8 cellular contexts compared by ENCODE assay signal in the genomic region with DNA sequence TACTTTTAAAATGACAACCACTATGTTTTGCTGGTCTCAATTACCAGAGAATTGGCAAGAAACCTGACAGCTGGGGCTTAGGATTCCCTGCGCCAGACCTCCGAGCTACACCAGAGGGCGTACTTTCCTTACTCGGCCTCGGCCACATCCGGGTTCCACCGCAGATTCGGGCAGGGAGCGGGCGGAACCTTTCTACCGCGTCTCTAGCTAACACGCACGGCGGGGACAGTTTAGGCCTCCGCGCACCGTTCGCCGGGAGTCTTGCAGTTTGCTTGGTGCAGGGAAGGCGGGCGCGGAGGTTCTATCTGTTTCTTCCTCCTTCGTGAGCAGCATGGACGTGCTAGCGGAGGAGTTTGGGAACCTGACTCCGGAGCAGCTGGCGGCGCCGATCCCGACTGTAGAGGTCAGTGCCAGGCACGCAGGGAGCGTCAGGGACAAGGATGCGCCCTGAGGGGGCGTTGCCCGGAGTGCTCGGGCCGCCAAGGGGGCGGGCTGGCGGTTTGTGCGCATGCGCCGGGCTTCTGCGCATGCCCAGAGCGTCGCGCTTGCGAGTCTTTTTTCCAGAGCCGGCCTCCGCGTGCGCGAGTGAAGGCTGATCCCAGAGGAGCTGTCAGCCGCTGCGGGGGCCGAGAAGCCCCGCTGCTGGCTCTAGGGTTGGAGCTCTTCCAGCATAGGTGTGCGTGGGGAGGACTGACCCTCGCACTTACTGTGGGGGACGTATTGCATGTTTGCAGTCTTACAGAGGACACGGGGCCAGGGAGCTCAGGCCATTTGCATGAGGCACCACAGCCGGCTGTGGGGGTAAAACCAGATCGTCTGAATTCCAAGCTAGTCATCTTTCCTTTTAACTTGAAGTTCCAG. TPM values are rescaled to one million over a fixed set of nuclear protein-coding genes. Genes with fewer than 3 reads are reported as not detected.
DNase-seq lines count a peak whose midpoint lies in the region; ATAC-seq and TF ChIP-seq lines count a peak whose summit lies in the region.

A gene (plus strand): TSS at position 200 of the 861 bp plus-strand sequence. CDS start 132 bp downstream, at position 332.

- intact Hi-C loops in head of caudate nucleus (cut with DNase I) (loop anchor here (2.0 to 5.0 kb wide), 3 partner anchors 53 to 130 kb away; a partner anchor contains a TSS), ovary (cut with DNase I) (loop anchor here in 1 of 4 donors (5.0 to 10.0 kb wide), 2 partner anchors 110 to 133 kb away; a partner anchor contains a TSS), tibial artery (cut with DNase I; ENCODE audit: low total_unique reads) (loop anchor here (10.0 kb wide), 1 partner anchor 53 kb away; a partner anchor contains a TSS)

- H3K4me3 Mint-ChIP-seq in activated naive CD8-positive, alpha-beta T cell treated with anti-CD3 and anti-CD28 coated beads, Interleukin-2, amount 10 ng/mL, durations not matched to agents 7 days and 5 days = peak within 1 kb of the TSS; percentile 80

- peak; percentile 87 for ATAC-seq in HG02623 (IDR thresholded peaks at IDR 0.05; ENCODE audit: unreplicated experiment)
- peak; percentile 91 for ATAC-seq in activated naive CD8-positive, alpha-beta T cell treated with anti-CD3 and anti-CD28 coated beads, Interleukin-2, amount 10 ng/mL, durations not matched to agents 7 days and 5 days (ENCODE audit: low read depth)

- H3K4me3 ChIP-seq in GM12864 (ENCODE audit: low read depth, low read length) (peak within 1 kb of the TSS; percentile 99), ovary (peak within 1 kb of the TSS; percentile 69), tibial artery (peak within 1 kb of the TSS; percentile 69 to 87)

- H3K36me3 ChIP-seq in ovary (no peaks in the 10 kb centered on the region), tibial artery (no peaks in the 10 kb centered on the region)

- no peaks in the 10 kb centered on the region for H3K36me3 Mint-ChIP-seq in activated naive CD8-positive, alpha-beta T cell treated with anti-CD3 and anti-CD28 coated beads, Interleukin-2, amount 10 ng/mL, durations not matched to agents 7 days and 5 days

- POLR2A ChIA-PET in activated naive CD8-positive, alpha-beta T cell treated with anti-CD3 and anti-CD28 coated beads, Interleukin-2, amount 10 ng/mL, durations not matched to agents 7 days and 5 days (lab: Charles Lee) = interaction anchor here (0.6 to 2.5 kb wide), 13 partner anchors 10 to 600 kb away, joined by 3 to 23 read pairs (median 4); a partner anchor contains a TSS

- WGBS in ovary, 3 donors = 0 to 1% (median 0%) methylated on average over 41 to 63 of the region's 63 CpGs

- peak; percentile 37 for TF ChIP-seq POLR2A in ovary (IDR thresholded peaks at IDR 0.05)

- H3K9me3 ChIP-seq in ovary (no peaks in the 10 kb centered on the region), tibial artery (no peaks in the 10 kb centered on the region)

- H3K27me3 Mint-ChIP-seq in activated naive CD8-positive, alpha-beta T cell treated with anti-CD3 and anti-CD28 coated beads, Interleukin-2, amount 10 ng/mL, durations not matched to agents 7 days and 5 days = no peaks in the 10 kb centered on the region

- no peak for TF ChIP-seq EP300 in ovary (IDR thresholded peaks at IDR 0.05)

- TF ChIP-seq CTCF in GM12864 (IDR thresholded peaks at IDR 0.05; ENCODE audit: low read depth, low read length, missing control alignments) = peak; percentile 85
- peak; percentile 84 to 86 (median 85) for TF ChIP-seq CTCF in ovary (IDR thresholded peaks at IDR 0.05)
- TF ChIP-seq CTCF in tibial artery (IDR thresholded peaks at IDR 0.05) = peak; percentile 85 to 87

- H3K27ac ChIP-seq in ovary (peak within 1 kb of the TSS; percentile 34 to 90), tibial artery (peak within 1 kb of the TSS; percentile 87 to 88)

- H3K4me1 Mint-ChIP-seq in activated naive CD8-positive, alpha-beta T cell treated with anti-CD3 and anti-CD28 coated beads, Interleukin-2, amount 10 ng/mL, durations not matched to agents 7 days and 5 days = peaks cover 12% of the 10 kb centered on the region

- no peaks in the 10 kb centered on the region for H3K9me3 Mint-ChIP-seq in activated naive CD8-positive, alpha-beta T cell treated with anti-CD3 and anti-CD28 coated beads, Interleukin-2, amount 10 ng/mL, durations not matched to agents 7 days and 5 days

- H3K27me3 ChIP-seq in ovary = no peaks in the 10 kb centered on the region
- no peaks in the 10 kb centered on the region for H3K27me3 ChIP-seq in tibial artery

- peak within 1 kb of the TSS; percentile 80 for H3K27ac Mint-ChIP-seq in activated naive CD8-positive, alpha-beta T cell treated with anti-CD3 and anti-CD28 coated beads, Interleukin-2, amount 10 ng/mL, durations not matched to agents 7 days and 5 days

- DNase-seq in GM12864 (ENCODE audit: low read depth) (peak; percentile 89), NCI-H1092 treated with DMSO at 0.1 percent for 48 hours (lab: John Stamatoyannopoulos, UW) (peak; percentile 92), SKM-1 (lab: John Stamatoyannopoulos, UW; ENCODE audit: unreplicated experiment) (peak; percentile 63), head of caudate nucleus (peak; percentile 90 to 98 (median 96)), ovary (peak; percentile 96 to 97 (median 96)), tibial artery (peak; percentile 96 to 98)
- peak; percentile 96 for DNase-seq in activated naive CD8-positive, alpha-beta T cell treated with anti-CD3 and anti-CD28 coated beads, Interleukin-2, amount 10 ng/mL, durations not matched to agents 7 days and 5 days

- peaks cover 4% of the 10 kb centered on the region for H3K4me1 ChIP-seq in ovary (ENCODE audit: insufficient read depth)
- peaks cover 0 to 19% (median 10%) of the 10 kb centered on the region in 4 donors for H3K4me1 ChIP-seq in tibial artery

RNA-seq across cellular contexts. Expression of the gene that starts here (rescaled TPM):
- total RNA-seq in activated naive CD8-positive, alpha-beta T cell treated with anti-CD3 and anti-CD28 coated beads, Interleukin-2, amount 10 ng/mL, durations not matched to agents 7 days and 5 days = 1 to 10 TPM; 4.7 TPM
- 10 to 100 TPM in 3 of 7 donors, 1 to 10 TPM in 4; 5.2 to 15.7 (median 9.7) TPM for total RNA-seq in ovary
- polyA plus RNA-seq in ovary = 10 to 100 TPM in 1 of 2 donors, 1 to 10 TPM in 1; 3.1 to 10.5 TPM

Comparison
In these comparisons a context has a peak if more than half of its experiments do, and no peak if none do; other contexts are left out.
1. Peak in every context shown above with its lines: DNase-seq, ATAC-seq, H3K4me3 ChIP-seq and H3K27ac ChIP-seq.